ENCODE assay signal across 8 cellular contexts in the genomic region with DNA sequence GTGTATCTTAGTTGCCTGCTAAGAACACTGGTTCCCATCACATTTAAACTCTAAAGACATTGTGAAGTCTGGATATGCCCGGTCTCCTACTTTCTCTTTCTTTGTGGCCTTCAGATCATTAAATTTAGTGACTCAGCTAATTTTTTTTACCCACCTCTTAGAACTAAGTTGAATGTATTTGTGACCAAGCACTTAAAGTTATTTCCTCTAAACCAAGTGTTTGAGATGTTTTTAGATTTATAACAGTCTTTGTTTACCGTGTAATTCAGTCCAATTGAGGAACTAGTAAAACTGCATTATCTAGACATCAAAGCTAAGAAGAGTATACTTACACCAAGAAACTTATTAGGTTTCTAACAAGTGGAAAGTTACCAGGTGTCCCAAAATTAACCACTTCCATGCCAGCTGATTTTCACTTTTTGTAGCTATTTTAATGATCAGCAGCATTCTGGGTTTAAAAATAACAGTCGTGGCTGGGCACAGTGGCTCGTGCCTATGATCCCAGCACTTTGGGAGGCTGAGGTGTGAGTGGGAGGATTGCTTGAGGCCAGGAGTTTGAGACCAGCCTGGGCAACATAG. TPM values are rescaled to one million over a fixed set of nuclear protein-coding genes. Genes with fewer than 3 reads are reported as not detected.
DNase-seq lines count a peak whose midpoint lies in the region; ATAC-seq, FAIRE-seq and TF ChIP-seq lines count a peak whose summit lies in the region.

No MANE protein-coding gene starts in this region.

- H3K27ac ChIP-seq in esophagus muscularis mucosa (replicated peaks in 1 of 4), result peak overlapping the region in 3 of 4 donors; percentile 13 to 24 (median 15)
- peak overlapping the region in 1 of 4 donors; percentile 38 for H3K27ac ChIP-seq in esophagus squamous epithelium

- no peak for TF ChIP-seq EP300 in esophagus muscularis mucosa (IDR thresholded peaks at IDR 0.05)

- WGBS in esophagus muscularis mucosa, result 48% methylated on average over 4 of the region's 4 CpGs
- WGBS in esophagus squamous epithelium, 2 donors, result 22 to 47% methylated on average over 3 to 4 of the region's 4 CpGs

- DNase-seq in OCI-M1 (lab: John Stamatoyannopoulos, UW) (peak; percentile 91), esophagus muscularis mucosa (ENCODE audit: extremely low spot score) (no peak), renal cortical epithelial cell (ENCODE audit: low read depth) (peak; percentile 90), esophagus squamous epithelium (lab: John Stamatoyannopoulos, UW) (no peak)
- DNase-seq in stimulated activated CD4-positive, alpha-beta T cell treated with anti-CD3 and anti-CD28 coated beads, Interleukin-4, amount 100 ng/mL, for 1 hour, result no peak
- DNase-seq in stimulated activated CD4-positive, alpha-beta T cell treated with anti-CD3 and anti-CD28 coated beads, Interleukin-15, amount 100 ng/mL, for 24 hours, result no peak

- H3K9me3 ChIP-seq in esophagus muscularis mucosa (no peaks in the 10 kb centered on the region), esophagus squamous epithelium (no peaks in the 10 kb centered on the region)

- ATAC-seq in HG03442 (IDR thresholded peaks at IDR 0.05; ENCODE audit: unreplicated experiment), result no peak

- TF ChIP-seq POLR2A in esophagus muscularis mucosa (IDR thresholded peaks at IDR 0.05; ENCODE audit: low read depth) (no peak), esophagus squamous epithelium (IDR thresholded peaks at IDR 0.05) (no peak)

- H3K4me3 ChIP-seq in esophagus muscularis mucosa (no peak overlapping the region), esophagus squamous epithelium (no peak overlapping the region)

- TF ChIP-seq CTCF in esophagus muscularis mucosa (IDR thresholded peaks at IDR 0.05) (no peak), esophagus squamous epithelium (IDR thresholded peaks at IDR 0.05) (no peak)

- H3K27me3 ChIP-seq in esophagus muscularis mucosa (no peaks in the 10 kb centered on the region), esophagus squamous epithelium (no peaks in the 10 kb centered on the region)

- peak; percentile 86 for FAIRE-seq in G401.6 (lab: Jason Lieb, UNC)

- H3K4me1 ChIP-seq in esophagus muscularis mucosa, result peaks cover 50 to 63% (median 57%) of the 10 kb centered on the region in 4 donors
- peaks cover 12 to 77% (median 13%) of the 10 kb centered on the region in 3 donors for H3K4me1 ChIP-seq in esophagus squamous epithelium

- H3K36me3 ChIP-seq in esophagus muscularis mucosa (peaks cover 0 to 6% (median 5%) of the 10 kb centered on the region in 4 donors), esophagus squamous epithelium (peaks cover 0 to 7% (median 0%) of the 10 kb centered on the region in 3 donors)

- intact Hi-C loops in esophagus muscularis mucosa (cut with DNase I), result no loop called here
- intact Hi-C loops in esophagus squamous epithelium (cut with DNase I), result no loop called here

RNA-seq across cellular contexts. Expression of a gene that starts 53.1 kb away (rescaled TPM):
- total RNA-seq in esophagus muscularis mucosa (10 to 100 TPM; 49.7 to 94.5 (median 77.7) TPM), renal cortical epithelial cell (19.6 and 104 TPM in 2 replicates), esophagus squamous epithelium (10 to 100 TPM; 28.6 to 41.6 (median 32.1) TPM)

Comparison
In these comparisons a context has a peak if more than half of its experiments do, and no peak if none do; other contexts are left out.
1. DNase-seq: peak in OCI-M1 (single experiment) and renal cortical epithelial cell (single experiment); none in esophagus muscularis mucosa (single experiment), stimulated activated CD4-positive, alpha-beta T cell treated with anti-CD3 and anti-CD28 coated beads, Interleukin-4, amount 100 ng/mL, for 1 hour (single experiment), esophagus squamous epithelium (single experiment) and stimulated activated CD4-positive, alpha-beta T cell treated with anti-CD3 and anti-CD28 coated beads, Interleukin-15, amount 100 ng/mL, for 24 hours (single experiment).